Comparison of ENCODE assay signal across 18 cellular contexts in genomic region chr3:13248640-13249039, GRCh38.
DNase-seq lines count a peak whose midpoint lies in the region; ATAC-seq and TF ChIP-seq lines count a peak whose summit lies in the region.
"Had no signal": no experiment of that assay in that cellular context is flagged by ENCODE, and none has a peak within 500 bp of the region (broad histone marks: within the 10 kb centered on the region; RNA-seq: fewer than 3 reads in every experiment).

No MANE protein-coding gene starts in this region.

- no peak overlapping the region for H4K12ac ChIP-seq in trophoblast cell (ENCODE audit: low read depth, low read length)

- CTCF ChIA-PET in WTC11 (lab: Charles Lee), result interaction anchor here (0.7 to 1.4 kb wide), 3 partner anchors 18 to 331 kb away, joined by 3 to 5 read pairs (median 3); no protein-coding TSS in a partner anchor

- H3K36me3 Mint-ChIP-seq in WTC11 (no peaks in the 10 kb centered on the region), endodermal cell (ENCODE audit: low read depth) (no peaks in the 10 kb centered on the region)

- no peaks in the 10 kb centered on the region for H3K9me3 Mint-ChIP-seq in WTC11
- no peaks in the 10 kb centered on the region for H3K9me3 Mint-ChIP-seq in endodermal cell
- H3K9me3 Mint-ChIP-seq: CD4-positive, alpha-beta T cell had no signal

- POLR2A ChIA-PET in WTC11 (lab: Charles Lee), result no interaction called here

- no peak overlapping the region for H2BK5ac ChIP-seq in trophoblast cell (ENCODE audit: low read depth, low read length, poor library complexity)

- H3K27ac Mint-ChIP-seq in WTC11, result 0 out of 2 replicates have a peak overlapping the region, but pooled peaks have one; percentile 23
- peak overlapping the region; percentile 48 for H3K27ac Mint-ChIP-seq in endodermal cell
- H3K27ac Mint-ChIP-seq: CD4-positive, alpha-beta T cell had no signal

- H3K18ac ChIP-seq in trophoblast cell (ENCODE audit: low read length), result no peak overlapping the region

- no peaks in the 10 kb centered on the region for H3K79me1 ChIP-seq in trophoblast cell (ENCODE audit: low read length)

- H3K4me3 ChIP-seq in endodermal cell (ENCODE audit: low read length) (no peak overlapping the region), trophoblast cell (ENCODE audit: low read depth, low read length) (no peak overlapping the region)
- no peak overlapping the region for H3K4me3 ChIP-seq in effector memory CD4-positive, alpha-beta T cell (ENCODE audit: insufficient read depth, low read depth, low read length, poor library complexity, severe bottlenecking)
- H3K4me3 ChIP-seq: MG63 had no signal

- no peaks in the 10 kb centered on the region for H3K27me3 Mint-ChIP-seq in WTC11 (ENCODE audit: low read depth)
- no peaks in the 10 kb centered on the region for H3K27me3 Mint-ChIP-seq in endodermal cell (ENCODE audit: insufficient read depth)

- DNase-seq in SKM-1 treated with dmso at 0.1 percent for 144 hours (lab: John Stamatoyannopoulos, UW; ENCODE audit: unreplicated experiment), result peak; percentile 6
- DNase-seq in SKM-1 (lab: John Stamatoyannopoulos, UW; ENCODE audit: unreplicated experiment), result no peak
- DNase-seq in WTC11 (ENCODE audit: low spot score), result no peak
- no peak for DNase-seq in endodermal cell
- DNase-seq in trophoblast cell, result peak; percentile 93 to 97
- DNase-seq in effector memory CD4-positive, alpha-beta T cell, result no peak
- no peak for DNase-seq in NCI-H510A treated with DMSO at 0.1 percent for 48 hours (lab: John Stamatoyannopoulos, UW)
- DNase-seq: 8988T; CD4-positive, alpha-beta T cell; KBM-7; MG63; NCI-H1105; NCI-H1436 treated with DMSO at 0.1 percent for 48 hours; NCI-H187 treated with DMSO at 0.1 percent for 48 hours; NCI-H524 treated with DMSO at 0.1 percent for 48 hours; NCI-H774; SK-N-SH had no signal

- ATAC-seq in WTC11 (no peak), GM21367 (IDR thresholded peaks at IDR 0.05; ENCODE audit: unreplicated experiment) (no peak)

- H3K27ac ChIP-seq in endodermal cell (ENCODE audit: low read depth, low read length), result no peak overlapping the region
- no peak overlapping the region for H3K27ac ChIP-seq in trophoblast cell (ENCODE audit: low read depth, low read length)
- no peak overlapping the region for H3K27ac ChIP-seq in effector memory CD4-positive, alpha-beta T cell (ENCODE audit: insufficient read depth, low read length, poor library complexity, severe bottlenecking)

- H3K4me1 Mint-ChIP-seq in WTC11 (no peaks in the 10 kb centered on the region), endodermal cell (no peaks in the 10 kb centered on the region)

- no peaks in the 10 kb centered on the region for H3K4me1 ChIP-seq in endodermal cell (ENCODE audit: control insufficient read depth, insufficient read depth, low read length)
- H3K4me1 ChIP-seq in trophoblast cell (ENCODE audit: control insufficient read depth in 1 of 2, insufficient read depth in 2 of 2, low read length in 2 of 2), result peaks cover 0 to 2% of the 10 kb centered on the region in 2 experiments
- no peaks in the 10 kb centered on the region for H3K4me1 ChIP-seq in effector memory CD4-positive, alpha-beta T cell (ENCODE audit: control insufficient read depth, insufficient read depth, low read length, poor library complexity, severe bottlenecking)

- no peaks in the 10 kb centered on the region for H3K79me2 ChIP-seq in trophoblast cell (ENCODE audit: control insufficient read depth, insufficient read depth, low read length, poor library complexity)

- no peak overlapping the region for H4K8ac ChIP-seq in trophoblast cell (ENCODE audit: low read depth, low read length)

- H3K14ac ChIP-seq in trophoblast cell (ENCODE audit: low read length), result no peak overlapping the region

- 91 to 98% methylated on average over 4 to 6 of the region's 6 CpGs for WGBS in endodermal cell (ENCODE audit: insufficient coverage in 1 of 2, insufficient read length in 1 of 2), 2 experiments
- no CpG with 5 or more reads among the region's 6 CpGs for WGBS in trophoblast cell (ENCODE audit: extremely low coverage, insufficient coverage, insufficient read length)

- H3K4me3 Mint-ChIP-seq in WTC11, result no peak overlapping the region
- H3K4me3 Mint-ChIP-seq in endodermal cell, result no peak overlapping the region
- H3K4me3 Mint-ChIP-seq: CD4-positive, alpha-beta T cell had no signal

- no peak overlapping the region for H3K4me2 ChIP-seq in trophoblast cell (ENCODE audit: low read length)
- H3K4me2 ChIP-seq: SK-N-SH had no signal

- TF ChIP-seq CTCF in WTC11 (IDR thresholded peaks at IDR 0.05) (no peak), endodermal cell (conservative IDR thresholded peaks at IDR 0.05) (no peak)

- H3K9ac ChIP-seq in endodermal cell (ENCODE audit: extremely low read depth, low read length, poor library complexity, severe bottlenecking), result no peak overlapping the region
- H3K9ac ChIP-seq in trophoblast cell (ENCODE audit: low read length), result no peak overlapping the region
- H3K9ac ChIP-seq: SK-N-SH had no signal

- H2BK12ac ChIP-seq in trophoblast cell (ENCODE audit: low read length), result no peak overlapping the region

- H3K27me3 ChIP-seq in endodermal cell (ENCODE audit: control insufficient read depth, insufficient read depth, low read length, poor library complexity, severe bottlenecking) (no peaks in the 10 kb centered on the region), trophoblast cell (ENCODE audit: insufficient read depth, low read length) (no peaks in the 10 kb centered on the region)
- H3K27me3 ChIP-seq in effector memory CD4-positive, alpha-beta T cell (replicated peaks; ENCODE audit: control insufficient read depth, insufficient read depth, low read length, poor library complexity, severe bottlenecking), result no peaks in the 10 kb centered on the region
- H3K27me3 ChIP-seq: MG63 had no signal

- H3K4ac ChIP-seq in trophoblast cell (ENCODE audit: low read depth, low read length), result no peak overlapping the region

- H4K91ac ChIP-seq in trophoblast cell (ENCODE audit: low read depth, low read length), result no peak overlapping the region

- H2BK120ac ChIP-seq in trophoblast cell (ENCODE audit: insufficient read depth, low read length, poor library complexity), result no peak overlapping the region

- H2AFZ ChIP-seq in trophoblast cell (ENCODE audit: insufficient read depth, low read length, poor library complexity), result no peak overlapping the region

- H3K9me3 ChIP-seq in endodermal cell (ENCODE audit: control insufficient read depth, low read length) (no peaks in the 10 kb centered on the region), trophoblast cell (ENCODE audit: insufficient read depth, low read depth, low read length) (peaks cover 2% of the 10 kb centered on the region)
- H3K9me3 ChIP-seq in effector memory CD4-positive, alpha-beta T cell (ENCODE audit: control insufficient read depth, low read length), result no peaks in the 10 kb centered on the region
- H3K9me3 ChIP-seq: MG63, SK-N-SH had no signal

- no peaks in the 10 kb centered on the region for H3K36me3 ChIP-seq in endodermal cell (ENCODE audit: control insufficient read depth, insufficient read depth, low read length)
- H3K36me3 ChIP-seq in trophoblast cell (ENCODE audit: control insufficient read depth in 1 of 2, insufficient read depth in 2 of 2, low read length in 2 of 2), result no peaks in the 10 kb centered on the region
- H3K36me3 ChIP-seq in effector memory CD4-positive, alpha-beta T cell (ENCODE audit: control insufficient read depth, insufficient read depth, low read length), result no peaks in the 10 kb centered on the region
- H3K36me3 ChIP-seq: MG63 had no signal

- no peak overlapping the region for H2AK5ac ChIP-seq in trophoblast cell (ENCODE audit: low read length)

- H3K23ac ChIP-seq in trophoblast cell (ENCODE audit: low read length), result no peak overlapping the region

TF ChIP-seq in WTC11, 78 proteins besides CTCF, POLR2A, EP300 and RAD21:
- TF ChIP-seq MAX (CRISPR knock-in tag; IDR thresholded peaks at IDR 0.05) (no peak), JUN (CRISPR knock-in tag; IDR thresholded peaks at IDR 0.05) (no peak), ZNF423 (CRISPR knock-in tag; IDR thresholded peaks at IDR 0.05) (no peak), ZMAT4 (CRISPR knock-in tag; IDR thresholded peaks at IDR 0.05) (no peak), ATF6 (CRISPR knock-in tag; IDR thresholded peaks at IDR 0.05) (no peak), OVOL2 (CRISPR knock-in tag; IDR thresholded peaks at IDR 0.05; ENCODE audit: borderline replicate concordance) (no peak), TEAD4 (CRISPR knock-in tag; IDR thresholded peaks at IDR 0.05) (no peak), ESRRA (CRISPR knock-in tag; IDR thresholded peaks at IDR 0.05; ENCODE audit: borderline replicate concordance) (no peak), FOXK1 (CRISPR knock-in tag; IDR thresholded peaks at IDR 0.05) (no peak), ZNF396 (CRISPR knock-in tag; IDR thresholded peaks at IDR 0.05; ENCODE audit: borderline replicate concordance) (no peak)

Comparison
In these comparisons a context has a peak if more than half of its experiments do, and no peak if none do; other contexts are left out.
1. DNase-seq: peak in SKM-1 treated with dmso at 0.1 percent for 144 hours (single experiment) and trophoblast cell (2 of 2); none in SKM-1 (single experiment), WTC11 (single experiment), endodermal cell (single experiment), effector memory CD4-positive, alpha-beta T cell (0 of 3) and NCI-H510A treated with DMSO at 0.1 percent for 48 hours (single experiment).